Comparison of ENCODE assay signal across 21 cellular contexts in genomic region chr1:171910786-171911185, GRCh38.
"Had no signal": no experiment of that assay in that cellular context is flagged by ENCODE, and none has a peak within 500 bp of the region (broad histone marks: within the 10 kb centered on the region; RNA-seq: fewer than 3 reads in every experiment).

No MANE protein-coding gene starts in this region.

- H3K4me3 ChIP-seq: ascending aorta, coronary artery, gastrocnemius medialis, lung, mucosa of descending colon, prostate gland, right lobe of liver, spleen, transverse colon had no signal

- H3K27ac ChIP-seq: ascending aorta, coronary artery, gastrocnemius medialis, prostate gland, right lobe of liver, spleen, transverse colon had no signal

- DNase-seq: activated CD8-positive, alpha-beta memory T cell treated with anti-CD3 and anti-CD28 coated beads, Interleukin-2, amount 50 U/mL, for 48 hours; activated CD8-positive, alpha-beta T cell treated with anti-CD3 and anti-CD28 coated beads, Interleukin-2, amount 10 ng/mL, durations not matched to agents 7 days and 5 days; activated naive CD4-positive, alpha-beta T cell treated with Interleukin-2 at 50 U/mL for 16 hours; activated naive CD8-positive, alpha-beta T cell treated with anti-CD3 and anti-CD28 coated beads, Interleukin-2, amount 50 U/mL, for 24 hours; effector CD8-positive, alpha-beta T cell; gastrocnemius medialis; hippocampal formation; left cardiac atrium; mucosa of descending colon; nucleus accumbens; right lobe of liver; spleen; stimulated activated CD4-positive, alpha-beta T cell treated with anti-CD3 and anti-CD28 coated beads, Interleukin-1b, Interleukin-23, amount 100 ng/mL, for 48 hours; stimulated activated naive B cell treated with anti-CD40 and anti-IgM and Interleukin-4, amounts not matched to agents 10 μg/mL and 1 μg/mL and 100 μg/mL, for 72 hours; T-helper 9 cell; transverse colon had no signal

- H3K36me3 ChIP-seq: ascending aorta, gastrocnemius medialis, prostate gland, right lobe of liver, spleen, transverse colon had no signal

- ATAC-seq: activated CD8-positive, alpha-beta T cell treated with anti-CD3 and anti-CD28 coated beads, Interleukin-2, amount 10 ng/mL, durations not matched to agents 7 days and 5 days; activated naive CD8-positive, alpha-beta T cell treated with anti-CD3 and anti-CD28 coated beads, Interleukin-2, amount 50 U/mL, for 24 hours; gastrocnemius medialis; left cardiac atrium; mucosa of descending colon; natural killer cell treated with Interleukin-12 subunit alpha and Interleukin-12 subunit beta and Interleukin-15 and Interleukin-18, amount 100 ng/mL, for 72 hours; right lobe of liver; stimulated activated naive B cell treated with anti-CD40 and anti-IgM and Interleukin-4, amounts not matched to agents 10 μg/mL and 1 μg/mL and 100 μg/mL, for 72 hours had no signal

- H3K27me3 ChIP-seq: ascending aorta, gastrocnemius medialis, right lobe of liver, spleen, transverse colon had no signal

- H3K9me3 ChIP-seq: ascending aorta, gastrocnemius medialis, mucosa of descending colon, prostate gland, right lobe of liver, spleen, transverse colon had no signal

- H3K4me1 ChIP-seq: gastrocnemius medialis, prostate gland, right lobe of liver, spleen had no signal
